ENCODE assay signal across 27 cellular contexts in genomic region chr7:44210107-44210506, GRCh38. TPM values are rescaled to one million over a fixed set of nuclear protein-coding genes. Genes with fewer than 3 reads are reported as not detected.
"Had no signal": no experiment of that assay in that cellular context is flagged by ENCODE, and none has a peak within 500 bp of the region (broad histone marks: within the 10 kb centered on the region; RNA-seq: fewer than 3 reads in every experiment).

No MANE protein-coding gene starts in this region.

- DNase-seq: activated CD4-positive, alpha-beta memory T cell treated with anti-CD3 and anti-CD28 coated beads for 36 hours; activated CD4-positive, alpha-beta T cell treated with anti-CD3 and anti-CD28 coated beads for 1 hour; activated CD4-positive, alpha-beta T cell treated with anti-CD3 and anti-CD28 coated beads, Interleukin-2, amount 10 ng/mL, durations not matched to agents 7 days and 5 days; activated CD8-positive, alpha-beta memory T cell treated with anti-CD3 and anti-CD28 coated beads for 24 hours; activated gamma-delta T cell treated with Interleukin-2 at 50 U/mL for 16 hours; activated naive CD4-positive, alpha-beta T cell treated with anti-CD3 and anti-CD28 coated beads, Interleukin-2, amount 10 ng/mL, durations not matched to agents 7 days and 5 days; activated naive CD8-positive, alpha-beta T cell treated with anti-CD3 and anti-CD28 coated beads for 36 hours; activated T-cell treated with anti-CD3 and anti-CD28 coated beads, Interleukin-2, amount 50 U/mL, for 72 hours; brain microvascular endothelial cell; Kasumi-1; NCI-H1048; NCI-H146; NCI-H187 treated with DMSO at 0.1 percent for 48 hours; NCI-H2081 treated with DMSO at 0.1 percent for 48 hours; NCI-H2171 treated with DMSO at 0.1 percent for 48 hours; NCI-H345; NCI-H510A; NCI-H526 treated with DMSO at 0.1 percent for 48 hours; NCI-H82; SHP77 had no signal

- ATAC-seq: activated T-cell treated with anti-CD3 and anti-CD28 coated beads, Interleukin-2, amount 50 U/mL, for 72 hours; K562 had no signal

- H3K4me3 Mint-ChIP-seq: activated CD4-positive, alpha-beta memory T cell treated with anti-CD3 and anti-CD28 coated beads for 36 hours; activated CD4-positive, alpha-beta T cell treated with anti-CD3 and anti-CD28 coated beads, Interleukin-2, amount 10 ng/mL, durations not matched to agents 7 days and 5 days; activated naive CD4-positive, alpha-beta T cell treated with anti-CD3 and anti-CD28 coated beads, Interleukin-2, amount 10 ng/mL, durations not matched to agents 7 days and 5 days; activated naive CD8-positive, alpha-beta T cell treated with anti-CD3 and anti-CD28 coated beads for 36 hours; activated T-cell treated with anti-CD3 and anti-CD28 coated beads, Interleukin-2, amount 50 U/mL, for 72 hours; T-helper 1 cell treated with Interleukin-12 subunit alpha and Interleukin-12 subunit beta and Interleukin-4 antibody, amounts not matched to agents 30 μg/mL and 1 μg/mL, for 36 hours had no signal

- H3K4me1 ChIP-seq: Peyer's patch had no signal

- H3K4me1 Mint-ChIP-seq: activated naive CD4-positive, alpha-beta T cell treated with anti-CD3 and anti-CD28 coated beads, Interleukin-2, amount 10 ng/mL, durations not matched to agents 7 days and 5 days; activated naive CD8-positive, alpha-beta T cell treated with anti-CD3 and anti-CD28 coated beads for 36 hours had no signal

- H3K27ac ChIP-seq: brain microvascular endothelial cell, cardiac muscle cell, Peyer's patch, RWPE1 had no signal

- H3K9me3 ChIP-seq: Peyer's patch had no signal

- H3K4me3 ChIP-seq: cardiac muscle cell, K562, Peyer's patch had no signal

- H3K9me3 Mint-ChIP-seq: activated CD4-positive, alpha-beta memory T cell treated with anti-CD3 and anti-CD28 coated beads for 36 hours; activated CD4-positive, alpha-beta T cell treated with anti-CD3 and anti-CD28 coated beads, Interleukin-2, amount 10 ng/mL, durations not matched to agents 7 days and 5 days; activated naive CD4-positive, alpha-beta T cell treated with anti-CD3 and anti-CD28 coated beads, Interleukin-2, amount 10 ng/mL, durations not matched to agents 7 days and 5 days; activated naive CD8-positive, alpha-beta T cell treated with anti-CD3 and anti-CD28 coated beads for 36 hours; activated T-cell treated with anti-CD3 and anti-CD28 coated beads, Interleukin-2, amount 50 U/mL, for 72 hours; activated T-helper 2 cell treated with anti-CD3 and anti-CD28 coated beads, Interferon-gamma antibody, Interleukin-2, Interleukin-4, amounts not matched to agents 10 μg/mL and 5 μg/mL and 100 μg/mL, durations not matched to agents 14 hours and 24 hours and 36 hours; T-helper 1 cell treated with Interleukin-12 subunit alpha and Interleukin-12 subunit beta and Interleukin-4 antibody, amounts not matched to agents 30 μg/mL and 1 μg/mL, for 36 hours had no signal

- H3K27me3 Mint-ChIP-seq: activated CD4-positive, alpha-beta memory T cell treated with anti-CD3 and anti-CD28 coated beads for 36 hours; activated CD4-positive, alpha-beta T cell treated with anti-CD3 and anti-CD28 coated beads, Interleukin-2, amount 10 ng/mL, durations not matched to agents 7 days and 5 days; activated naive CD4-positive, alpha-beta T cell treated with anti-CD3 and anti-CD28 coated beads, Interleukin-2, amount 10 ng/mL, durations not matched to agents 7 days and 5 days; activated naive CD8-positive, alpha-beta T cell treated with anti-CD3 and anti-CD28 coated beads for 36 hours had no signal

- H3K27me3 ChIP-seq: brain microvascular endothelial cell, cardiac muscle cell, Peyer's patch had no signal

- H3K27ac Mint-ChIP-seq: activated CD4-positive, alpha-beta memory T cell treated with anti-CD3 and anti-CD28 coated beads for 36 hours; activated CD4-positive, alpha-beta T cell treated with anti-CD3 and anti-CD28 coated beads, Interleukin-2, amount 10 ng/mL, durations not matched to agents 7 days and 5 days; activated naive CD4-positive, alpha-beta T cell treated with anti-CD3 and anti-CD28 coated beads, Interleukin-2, amount 10 ng/mL, durations not matched to agents 7 days and 5 days; activated naive CD8-positive, alpha-beta T cell treated with anti-CD3 and anti-CD28 coated beads for 36 hours; activated T-helper 2 cell treated with anti-CD3 and anti-CD28 coated beads, Interferon-gamma antibody, Interleukin-2, Interleukin-4, amounts not matched to agents 10 μg/mL and 5 μg/mL and 100 μg/mL, durations not matched to agents 14 hours and 24 hours and 36 hours; T-helper 1 cell treated with Interleukin-12 subunit alpha and Interleukin-12 subunit beta and Interleukin-4 antibody, amounts not matched to agents 30 μg/mL and 1 μg/mL, for 36 hours had no signal

RNA-seq across cellular contexts. Expression of gene GCK, which starts 20.9 kb away (rescaled TPM):
- total RNA-seq: activated CD4-positive, alpha-beta T cell treated with anti-CD3 and anti-CD28 coated beads, Interleukin-2, amount 10 ng/mL, durations not matched to agents 7 days and 5 days; Peyer's patch; SK-MEL-5 had no signal
